ENCODE assay signal across 21 cellular contexts in genomic region chr5:42621242-42621641, GRCh38.
DNase-seq lines count a peak whose midpoint lies in the region; ATAC-seq, FAIRE-seq and TF ChIP-seq lines count a peak whose summit lies in the region.
"Had no signal": no experiment of that assay in that cellular context is flagged by ENCODE, and none has a peak within 500 bp of the region (broad histone marks: within the 10 kb centered on the region; RNA-seq: fewer than 3 reads in every experiment).

No MANE protein-coding gene starts in this region.

- H3K27ac ChIP-seq in BLaER1 (peak overlapping the region; percentile 70), keratinocyte (ENCODE audit: control insufficient read depth, insufficient read depth, low read length) (no peak overlapping the region), neutrophil (peak overlapping the region; percentile 60)
- H3K27ac ChIP-seq: GM23248, vagina had no signal

- ATAC-seq in GM21515 (IDR thresholded peaks at IDR 0.05; ENCODE audit: unreplicated experiment), result no peak
- ATAC-seq: CD8-positive, alpha-beta T cell had no signal

- H3K36me3 ChIP-seq in BLaER1 (no peaks in the 10 kb centered on the region), keratinocyte (ENCODE audit: control insufficient read depth in 2 of 2, extremely low read depth in 1 of 2, insufficient read depth in 2 of 2, low read length in 2 of 2) (no peaks in the 10 kb centered on the region), neutrophil (no peaks in the 10 kb centered on the region)
- H3K36me3 ChIP-seq: vagina had no signal

- peak; percentile 57 for DNase-seq in NAMALWA (ENCODE audit: low spot score)
- DNase-seq in keratinocyte (ENCODE audit: low read depth, low spot score), result no peak
- DNase-seq in GM13977 (ENCODE audit: low spot score), result no peak
- DNase-seq in NCI-H1694 (lab: John Stamatoyannopoulos, UW), result no peak
- DNase-seq in NCI-H1048 (lab: John Stamatoyannopoulos, UW), result no peak
- DNase-seq: activated CD4-positive, alpha-beta T cell treated with anti-CD3 and anti-CD28 coated beads, Interleukin-2, amount 10 ng/mL, durations not matched to agents 24 days and 14 days; activated naive CD4-positive, alpha-beta T cell treated with anti-CD3 and anti-CD28 coated beads, Interleukin-2, amount 10 ng/mL, durations not matched to agents 7 days and 5 days; activated T-cell treated with anti-CD3 and anti-CD28 coated beads for 4 hours; CD8-positive, alpha-beta T cell; foreskin melanocyte; Karpas-422; NCI-H2227 treated with DMSO at 0.1 percent for 48 hours; SIG-M5; T-helper 9 cell had no signal

- H2AFZ ChIP-seq in keratinocyte (ENCODE audit: control insufficient read depth, low read length), result no peak overlapping the region
- H2AFZ ChIP-seq: GM23248 had no signal

- H3K9me1 ChIP-seq in keratinocyte (ENCODE audit: control insufficient read depth, extremely low read depth, insufficient read depth, low read length), result no peaks in the 10 kb centered on the region

- peak; percentile 48 for FAIRE-seq in keratinocyte (lab: Jason Lieb, UNC)
- FAIRE-seq: colon had no signal

- TF ChIP-seq CTCF in keratinocyte (optimal IDR thresholded peaks at IDR 0.05 in 1 of 3, IDR thresholded peaks at IDR 0.05 in 1 of 3, conservative IDR thresholded peaks at IDR 0.05 in 1 of 3; ENCODE audit: extremely low read depth in 1 of 3, insufficient read depth in 2 of 3, low read length in 3 of 3) (no peak), neutrophil (IDR thresholded peaks at IDR 0.05) (no peak), GM13977 (IDR thresholded peaks at IDR 0.05; ENCODE audit: extremely low read depth, insufficient read depth, missing control alignments) (no peak)

- H3K79me2 ChIP-seq in keratinocyte (ENCODE audit: control insufficient read depth, insufficient read depth, low read length), result no peaks in the 10 kb centered on the region

- H3K27me3 ChIP-seq in BLaER1, result no peaks in the 10 kb centered on the region
- H3K27me3 ChIP-seq in keratinocyte (ENCODE audit: control insufficient read depth, extremely low read depth, insufficient read depth, low read length), result no peaks in the 10 kb centered on the region
- H3K27me3 ChIP-seq in neutrophil, result no peaks in the 10 kb centered on the region
- H3K27me3 ChIP-seq: vagina had no signal

- in situ Hi-C loops in GM13977 (cut with MboI; ENCODE audit: low pct_unique_long_range_greater_than_20kb, low sequenced_read_pairs, unreplicated experiment), result no loop called here

- H3K9ac ChIP-seq in BLaER1 (no peak overlapping the region), keratinocyte (ENCODE audit: control insufficient read depth, extremely low read depth, insufficient read depth, low read length) (no peak overlapping the region)
- H3K9ac ChIP-seq: GM23248 had no signal

- H3K4me3 ChIP-seq in BLaER1 (no peak overlapping the region), keratinocyte (ENCODE audit: control insufficient read depth in 2 of 3, extremely low read depth in 1 of 3, insufficient read depth in 2 of 3, low read depth in 1 of 3, low read length in 3 of 3) (no peak overlapping the region), neutrophil (ENCODE audit: low read depth in 1 of 2, low read length in 1 of 2) (no peak overlapping the region)
- H3K4me3 ChIP-seq: GM23248, smooth muscle cell, vagina had no signal

- dilution Hi-C loops in keratinocyte (cut with MboI; ENCODE audit: extremely low pct_ligation_motif_present, low sequenced_read_pairs), result no loop called here

- H3K4me1 ChIP-seq in BLaER1 (peaks cover 23% of the 10 kb centered on the region), keratinocyte (ENCODE audit: control insufficient read depth, extremely low read depth, insufficient read depth, low read length) (peaks cover 15% of the 10 kb centered on the region), neutrophil (ENCODE audit: control insufficient read depth in 1 of 2, insufficient read depth in 1 of 2, low read depth in 1 of 2, low read length in 1 of 2) (peaks cover 0 to 15% of the 10 kb centered on the region in 2 experiments)

- H3K4me2 ChIP-seq in BLaER1 (peak overlapping the region; percentile 57), keratinocyte (ENCODE audit: control insufficient read depth, extremely low read depth, insufficient read depth, low read depth, low read length) (no peak overlapping the region)
- H3K4me2 ChIP-seq: smooth muscle cell had no signal

- H4K20me1 ChIP-seq in BLaER1 (no peaks in the 10 kb centered on the region), keratinocyte (ENCODE audit: control insufficient read depth, extremely low read depth, insufficient read depth, low read length) (no peaks in the 10 kb centered on the region)

- H3K9me3 ChIP-seq in BLaER1, result no peaks in the 10 kb centered on the region
- no peaks in the 10 kb centered on the region for H3K9me3 ChIP-seq in keratinocyte (ENCODE audit: control insufficient read depth, low read depth, low read length)
- H3K9me3 ChIP-seq in neutrophil, result no peaks in the 10 kb centered on the region
- H3K9me3 ChIP-seq: vagina had no signal
